Comparison of ENCODE assay signal across 1 cellular context in the genomic region with DNA sequence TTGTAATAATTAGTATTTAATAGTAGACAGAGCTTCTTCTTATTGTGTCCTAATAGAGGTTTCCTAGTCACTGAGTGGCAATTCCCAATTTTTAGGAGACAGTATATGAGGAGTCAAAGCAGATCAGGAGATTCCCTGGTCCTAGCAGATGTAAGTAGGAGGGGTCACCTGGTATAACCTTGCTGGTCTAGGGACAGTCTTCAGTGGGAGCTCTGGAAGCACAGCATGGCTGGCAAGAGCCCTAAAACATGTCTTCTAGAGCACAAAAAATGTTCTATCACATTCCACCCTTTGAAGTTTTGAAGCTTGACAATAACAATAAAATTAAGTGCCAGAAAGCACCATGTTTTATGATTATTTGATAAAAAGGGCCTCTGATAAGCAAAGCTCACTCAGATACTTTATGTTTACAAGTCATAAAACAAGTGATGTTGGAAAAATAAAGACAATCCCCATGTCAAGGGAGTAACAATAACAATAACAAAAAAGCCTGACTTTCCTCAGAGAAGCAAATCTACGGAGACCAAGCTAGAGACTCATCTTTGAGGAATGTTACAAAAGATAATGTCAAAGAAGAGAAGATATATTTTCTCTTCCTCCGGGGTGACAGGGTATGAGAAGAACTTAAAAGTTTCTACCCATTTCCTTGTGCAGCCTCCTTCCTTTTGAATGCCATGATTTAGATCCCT.
TF ChIP-seq lines count a peak whose summit lies in the region.

No MANE protein-coding gene starts in this region.

TF ChIP-seq in HepG2, 621 proteins besides CTCF, POLR2A, EP300 and RAD21:
- TF ChIP-seq, protein P1, sequence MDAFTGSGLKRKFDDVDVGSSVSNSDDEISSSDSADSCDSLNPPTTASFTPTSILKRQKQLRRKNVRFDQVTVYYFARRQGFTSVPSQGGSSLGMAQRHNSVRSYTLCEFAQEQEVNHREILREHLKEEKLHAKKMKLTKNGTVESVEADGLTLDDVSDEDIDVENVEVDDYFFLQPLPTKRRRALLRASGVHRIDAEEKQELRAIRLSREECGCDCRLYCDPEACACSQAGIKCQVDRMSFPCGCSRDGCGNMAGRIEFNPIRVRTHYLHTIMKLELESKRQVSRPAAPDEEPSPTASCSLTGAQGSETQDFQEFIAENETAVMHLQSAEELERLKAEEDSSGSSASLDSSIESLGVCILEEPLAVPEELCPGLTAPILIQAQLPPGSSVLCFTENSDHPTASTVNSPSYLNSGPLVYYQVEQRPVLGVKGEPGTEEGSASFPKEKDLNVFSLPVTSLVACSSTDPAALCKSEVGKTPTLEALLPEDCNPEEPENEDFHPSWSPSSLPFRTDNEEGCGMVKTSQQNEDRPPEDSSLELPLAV (CRISPR knock-in tag; conservative IDR thresholded peaks at IDR 0.05; ENCODE audit: low read depth) = no peak
- TF ChIP-seq, protein P2, sequence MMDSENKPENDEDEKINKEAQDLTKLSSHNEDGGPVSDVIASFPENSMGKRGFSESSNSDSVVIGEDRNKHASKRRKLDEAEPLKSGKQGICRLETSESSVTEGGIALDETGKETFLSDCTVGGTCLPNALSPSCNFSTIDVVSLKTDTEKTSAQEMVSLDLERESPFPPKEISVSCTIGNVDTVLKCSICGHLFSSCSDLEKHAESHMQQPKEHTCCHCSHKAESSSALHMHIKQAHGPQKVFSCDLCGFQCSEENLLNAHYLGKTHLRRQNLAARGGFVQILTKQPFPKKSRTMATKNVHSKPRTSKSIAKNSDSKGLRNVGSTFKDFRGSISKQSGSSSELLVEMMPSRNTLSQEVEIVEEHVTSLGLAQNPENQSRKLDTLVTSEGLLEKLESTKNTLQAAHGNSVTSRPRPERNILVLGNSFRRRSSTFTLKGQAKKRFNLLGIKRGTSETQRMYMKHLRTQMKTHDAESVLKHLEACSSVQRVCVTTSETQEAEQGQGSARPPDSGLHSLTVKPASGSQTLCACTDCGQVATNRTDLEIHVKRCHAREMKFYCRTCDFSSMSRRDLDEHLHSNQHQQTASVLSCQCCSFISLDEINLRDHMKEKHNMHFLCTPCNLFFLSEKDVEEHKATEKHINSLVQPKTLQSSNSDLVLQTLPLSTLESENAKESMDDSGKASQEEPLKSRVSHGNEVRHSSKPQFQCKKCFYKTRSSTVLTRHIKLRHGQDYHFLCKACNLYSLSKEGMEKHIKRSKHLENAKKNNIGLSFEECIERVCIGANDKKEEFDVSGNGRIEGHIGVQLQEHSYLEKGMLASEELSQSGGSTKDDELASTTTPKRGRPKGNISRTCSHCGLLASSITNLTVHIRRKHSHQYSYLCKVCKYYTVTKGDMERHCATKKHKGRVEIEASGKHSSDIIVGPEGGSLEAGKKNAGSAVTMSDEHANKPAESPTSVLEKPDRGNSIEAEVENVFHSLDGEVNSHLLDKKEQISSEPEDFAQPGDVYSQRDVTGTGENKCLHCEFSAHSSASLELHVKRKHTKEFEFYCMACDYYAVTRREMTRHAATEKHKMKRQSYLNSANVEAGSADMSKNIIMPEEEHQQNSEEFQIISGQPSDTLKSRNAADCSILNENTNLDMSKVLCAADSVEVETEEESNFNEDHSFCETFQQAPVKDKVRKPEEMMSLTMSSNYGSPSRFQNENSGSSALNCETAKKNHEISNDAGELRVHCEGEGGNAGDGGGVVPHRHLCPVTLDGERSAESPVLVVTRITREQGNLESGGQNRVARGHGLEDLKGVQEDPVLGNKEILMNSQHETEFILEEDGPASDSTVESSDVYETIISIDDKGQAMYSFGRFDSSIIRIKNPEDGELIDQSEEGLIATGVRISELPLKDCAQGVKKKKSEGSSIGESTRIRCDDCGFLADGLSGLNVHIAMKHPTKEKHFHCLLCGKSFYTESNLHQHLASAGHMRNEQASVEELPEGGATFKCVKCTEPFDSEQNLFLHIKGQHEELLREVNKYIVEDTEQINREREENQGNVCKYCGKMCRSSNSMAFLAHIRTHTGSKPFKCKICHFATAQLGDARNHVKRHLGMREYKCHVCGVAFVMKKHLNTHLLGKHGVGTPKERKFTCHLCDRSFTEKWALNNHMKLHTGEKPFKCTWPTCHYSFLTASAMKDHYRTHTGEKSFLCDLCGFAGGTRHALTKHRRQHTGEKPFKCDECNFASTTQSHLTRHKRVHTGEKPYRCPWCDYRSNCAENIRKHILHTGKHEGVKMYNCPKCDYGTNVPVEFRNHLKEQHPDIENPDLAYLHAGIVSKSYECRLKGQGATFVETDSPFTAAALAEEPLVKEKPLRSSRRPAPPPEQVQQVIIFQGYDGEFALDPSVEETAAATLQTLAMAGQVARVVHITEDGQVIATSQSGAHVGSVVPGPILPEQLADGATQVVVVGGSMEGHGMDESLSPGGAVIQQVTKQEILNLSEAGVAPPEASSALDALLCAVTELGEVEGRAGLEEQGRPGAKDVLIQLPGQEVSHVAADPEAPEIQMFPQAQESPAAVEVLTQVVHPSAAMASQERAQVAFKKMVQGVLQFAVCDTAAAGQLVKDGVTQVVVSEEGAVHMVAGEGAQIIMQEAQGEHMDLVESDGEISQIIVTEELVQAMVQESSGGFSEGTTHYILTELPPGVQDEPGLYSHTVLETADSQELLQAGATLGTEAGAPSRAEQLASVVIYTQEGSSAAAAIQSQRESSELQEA (CRISPR knock-in tag; IDR thresholded peaks at IDR 0.05; ENCODE audit: not compliant biosample characterization) = no peak
- TF ChIP-seq RBM22 (optimal IDR thresholded peaks at IDR 0.05; ENCODE audit: low read length) (no peak), ATF1 (CRISPR knock-in tag; IDR thresholded peaks at IDR 0.05) (no peak), SP1 (IDR thresholded peaks at IDR 0.05) (no peak), SP1 (CRISPR knock-in tag; IDR thresholded peaks at IDR 0.05) (no peak), PHB2 (IDR thresholded peaks at IDR 0.05; ENCODE audit: partially characterized antibody) (no peak), ZNF143 (CRISPR knock-in tag; IDR thresholded peaks at IDR 0.05) (no peak)
- TF ChIP-seq, protein P3, sequence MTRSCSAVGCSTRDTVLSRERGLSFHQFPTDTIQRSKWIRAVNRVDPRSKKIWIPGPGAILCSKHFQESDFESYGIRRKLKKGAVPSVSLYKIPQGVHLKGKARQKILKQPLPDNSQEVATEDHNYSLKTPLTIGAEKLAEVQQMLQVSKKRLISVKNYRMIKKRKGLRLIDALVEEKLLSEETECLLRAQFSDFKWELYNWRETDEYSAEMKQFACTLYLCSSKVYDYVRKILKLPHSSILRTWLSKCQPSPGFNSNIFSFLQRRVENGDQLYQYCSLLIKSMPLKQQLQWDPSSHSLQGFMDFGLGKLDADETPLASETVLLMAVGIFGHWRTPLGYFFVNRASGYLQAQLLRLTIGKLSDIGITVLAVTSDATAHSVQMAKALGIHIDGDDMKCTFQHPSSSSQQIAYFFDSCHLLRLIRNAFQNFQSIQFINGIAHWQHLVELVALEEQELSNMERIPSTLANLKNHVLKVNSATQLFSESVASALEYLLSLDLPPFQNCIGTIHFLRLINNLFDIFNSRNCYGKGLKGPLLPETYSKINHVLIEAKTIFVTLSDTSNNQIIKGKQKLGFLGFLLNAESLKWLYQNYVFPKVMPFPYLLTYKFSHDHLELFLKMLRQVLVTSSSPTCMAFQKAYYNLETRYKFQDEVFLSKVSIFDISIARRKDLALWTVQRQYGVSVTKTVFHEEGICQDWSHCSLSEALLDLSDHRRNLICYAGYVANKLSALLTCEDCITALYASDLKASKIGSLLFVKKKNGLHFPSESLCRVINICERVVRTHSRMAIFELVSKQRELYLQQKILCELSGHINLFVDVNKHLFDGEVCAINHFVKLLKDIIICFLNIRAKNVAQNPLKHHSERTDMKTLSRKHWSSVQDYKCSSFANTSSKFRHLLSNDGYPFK (CRISPR knock-in tag; IDR thresholded peaks at IDR 0.05; ENCODE audit: borderline replicate concordance) = no peak
- TF ChIP-seq, protein P4, sequence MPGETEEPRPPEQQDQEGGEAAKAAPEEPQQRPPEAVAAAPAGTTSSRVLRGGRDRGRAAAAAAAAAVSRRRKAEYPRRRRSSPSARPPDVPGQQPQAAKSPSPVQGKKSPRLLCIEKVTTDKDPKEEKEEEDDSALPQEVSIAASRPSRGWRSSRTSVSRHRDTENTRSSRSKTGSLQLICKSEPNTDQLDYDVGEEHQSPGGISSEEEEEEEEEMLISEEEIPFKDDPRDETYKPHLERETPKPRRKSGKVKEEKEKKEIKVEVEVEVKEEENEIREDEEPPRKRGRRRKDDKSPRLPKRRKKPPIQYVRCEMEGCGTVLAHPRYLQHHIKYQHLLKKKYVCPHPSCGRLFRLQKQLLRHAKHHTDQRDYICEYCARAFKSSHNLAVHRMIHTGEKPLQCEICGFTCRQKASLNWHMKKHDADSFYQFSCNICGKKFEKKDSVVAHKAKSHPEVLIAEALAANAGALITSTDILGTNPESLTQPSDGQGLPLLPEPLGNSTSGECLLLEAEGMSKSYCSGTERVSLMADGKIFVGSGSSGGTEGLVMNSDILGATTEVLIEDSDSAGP (CRISPR knock-in tag; IDR thresholded peaks at IDR 0.05; ENCODE audit: borderline replicate concordance) = no peak
- TF ChIP-seq, protein P5, sequence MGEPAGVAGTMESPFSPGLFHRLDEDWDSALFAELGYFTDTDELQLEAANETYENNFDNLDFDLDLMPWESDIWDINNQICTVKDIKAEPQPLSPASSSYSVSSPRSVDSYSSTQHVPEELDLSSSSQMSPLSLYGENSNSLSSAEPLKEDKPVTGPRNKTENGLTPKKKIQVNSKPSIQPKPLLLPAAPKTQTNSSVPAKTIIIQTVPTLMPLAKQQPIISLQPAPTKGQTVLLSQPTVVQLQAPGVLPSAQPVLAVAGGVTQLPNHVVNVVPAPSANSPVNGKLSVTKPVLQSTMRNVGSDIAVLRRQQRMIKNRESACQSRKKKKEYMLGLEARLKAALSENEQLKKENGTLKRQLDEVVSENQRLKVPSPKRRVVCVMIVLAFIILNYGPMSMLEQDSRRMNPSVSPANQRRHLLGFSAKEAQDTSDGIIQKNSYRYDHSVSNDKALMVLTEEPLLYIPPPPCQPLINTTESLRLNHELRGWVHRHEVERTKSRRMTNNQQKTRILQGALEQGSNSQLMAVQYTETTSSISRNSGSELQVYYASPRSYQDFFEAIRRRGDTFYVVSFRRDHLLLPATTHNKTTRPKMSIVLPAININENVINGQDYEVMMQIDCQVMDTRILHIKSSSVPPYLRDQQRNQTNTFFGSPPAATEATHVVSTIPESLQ (CRISPR knock-in tag; conservative IDR thresholded peaks at IDR 0.05) = no peak
